12 cellular contexts compared by ENCODE assay signal in the genomic region with DNA sequence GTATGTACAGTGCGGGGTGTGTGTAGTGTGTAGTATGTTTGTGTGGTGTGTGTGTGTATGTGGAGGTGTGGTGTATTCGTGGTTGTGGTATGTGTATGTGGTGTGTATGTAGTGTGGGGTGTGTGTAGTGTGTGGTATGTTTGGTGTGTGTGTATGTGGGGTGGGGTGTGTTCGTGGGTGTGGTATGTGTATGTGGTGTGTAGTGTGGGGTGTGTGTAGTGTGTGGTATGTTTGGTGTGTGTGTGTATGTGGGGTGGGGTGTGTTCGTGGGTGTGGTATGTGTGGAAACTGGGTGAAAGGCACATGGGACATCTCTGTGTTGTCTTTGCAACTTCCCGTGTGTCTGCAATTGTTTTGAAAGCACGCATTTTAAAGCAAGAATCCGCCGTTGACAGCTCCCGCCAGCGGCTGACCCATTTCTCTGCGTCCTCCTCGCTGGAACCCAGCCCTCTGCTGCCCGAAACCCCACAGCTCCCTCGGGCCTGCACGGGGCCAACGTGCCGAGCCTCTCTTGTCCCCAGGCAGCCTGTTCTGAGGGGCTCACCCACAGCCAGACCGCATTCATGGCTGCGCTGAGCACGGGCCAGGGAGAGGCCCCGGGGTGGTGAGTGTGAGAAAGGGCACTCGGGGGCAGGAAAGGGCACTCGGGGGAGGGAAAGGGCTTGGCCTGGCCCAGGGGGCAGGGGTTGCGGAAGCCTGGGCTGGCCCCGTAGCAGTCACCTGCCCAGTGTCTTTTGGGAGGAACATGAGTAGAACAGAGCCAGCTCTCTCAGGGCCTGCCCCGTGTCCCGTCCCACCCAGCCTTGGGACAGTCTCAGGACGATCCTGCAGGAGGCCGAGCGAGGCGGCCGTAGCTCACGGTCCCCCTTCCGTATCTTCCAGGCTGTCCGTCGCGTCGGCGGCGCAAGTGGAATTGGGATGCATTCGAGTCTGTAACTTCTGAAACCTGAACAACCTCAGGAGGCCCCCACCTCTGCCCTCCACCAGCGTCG.
DNase-seq lines count a peak whose midpoint lies in the region; ATAC-seq and TF ChIP-seq lines count a peak whose summit lies in the region.
"Had no signal": no experiment of that assay in that cellular context is flagged by ENCODE, and none has a peak within 500 bp of the region (broad histone marks: within the 10 kb centered on the region; RNA-seq: fewer than 3 reads in every experiment).

No MANE protein-coding gene starts in this region.

- no TSS peak for BruUV-seq in A673 (replicated peaks; lab: Mats Ljungman, UMichigan)

- H3K4me1 Mint-ChIP-seq in neural crest cell (peaks cover 13% of the 10 kb centered on the region), mesothelial cell of epicardium (peaks cover 11% of the 10 kb centered on the region)
- H3K4me1 Mint-ChIP-seq: activated naive CD4-positive, alpha-beta T cell treated with anti-CD3 and anti-CD28 coated beads, Interleukin-2, amount 50 U/mL, for 24 hours had no signal

- TF ChIP-seq CTCF in A673 (conservative IDR thresholded peaks at IDR 0.05; ENCODE audit: low read depth, low read length) (no peak), RWPE2 (IDR thresholded peaks at IDR 0.05; ENCODE audit: poor library complexity, severe bottlenecking) (no peak), foreskin keratinocyte (conservative IDR thresholded peaks at IDR 0.05) (no peak), neural crest cell (conservative IDR thresholded peaks at IDR 0.05) (no peak), mesothelial cell of epicardium (IDR thresholded peaks at IDR 0.05; ENCODE audit: unreplicated experiment) (no peak)

- H3K36me3 ChIP-seq in A673 (ENCODE audit: insufficient read depth, low read length, poor library complexity, severe bottlenecking) = no peaks in the 10 kb centered on the region
- no peaks in the 10 kb centered on the region; the same call in 1 of the 2 replicates for H3K36me3 ChIP-seq in RWPE2 (ENCODE audit: low read depth)

- POLR2A ChIA-PET in A673 (lab: Charles Lee; ENCODE audit: low non-redundant PET) = no interaction called here

- H3K9me3 ChIP-seq in A673 (ENCODE audit: low read depth, low read length, poor library complexity, severe bottlenecking) = no peaks in the 10 kb centered on the region
- no peaks in the 10 kb centered on the region for H3K9me3 ChIP-seq in RWPE2 (ENCODE audit: severe bottlenecking)

- no peak overlapping the region for H3K27ac Mint-ChIP-seq in neural crest cell (ENCODE audit: unreplicated experiment)
- no peak overlapping the region for H3K27ac Mint-ChIP-seq in mesothelial cell of epicardium
- H3K27ac Mint-ChIP-seq: activated naive CD4-positive, alpha-beta T cell treated with anti-CD3 and anti-CD28 coated beads, Interleukin-2, amount 50 U/mL, for 24 hours had no signal

- intact Hi-C loops in A673 (cut with micrococcal nuclease; ENCODE audit: unreplicated experiment) = no loop called here

- H3K27me3 Mint-ChIP-seq in neural crest cell (ENCODE audit: low read depth) (no peaks in the 10 kb centered on the region), mesothelial cell of epicardium (ENCODE audit: low read depth) (no peaks in the 10 kb centered on the region)

- no peaks in the 10 kb centered on the region for H3K4me1 ChIP-seq in A673 (ENCODE audit: insufficient read depth, low read length, poor library complexity, severe bottlenecking)
- H3K4me1 ChIP-seq in RWPE2 (ENCODE audit: insufficient read depth, poor library complexity, severe bottlenecking) = peaks cover 12% of the 10 kb centered on the region
- H3K4me1 ChIP-seq in foreskin keratinocyte = no peaks in the 10 kb centered on the region

- no peaks in the 10 kb centered on the region for H3K27me3 ChIP-seq in A673 (replicated peaks; ENCODE audit: insufficient read depth, low read depth, low read length, poor library complexity)
- H3K27me3 ChIP-seq in RWPE2 (ENCODE audit: insufficient read depth, poor library complexity, severe bottlenecking) = no peaks in the 10 kb centered on the region
- H3K27me3 ChIP-seq in foreskin keratinocyte = no peaks in the 10 kb centered on the region

- DNase-seq in A673 (ENCODE audit: low spot score) (peak; percentile 6), RWPE2 (ENCODE audit: low spot score) (no peak), foreskin keratinocyte (no peak), neural crest cell (ENCODE audit: low read depth, low spot score) (peak; percentile 20), mesothelial cell of epicardium (ENCODE audit: low spot score in 2 of 2, unreplicated experiment in 2 of 2) (no peak), germinal center (ENCODE audit: low spot score) (no peak), amniotic stem cell (lab: John Stamatoyannopoulos, UW) (no peak)
- DNase-seq: NCI-H1436 treated with DMSO at 0.1 percent for 48 hours had no signal

- H3K4me3 ChIP-seq in A673 (ENCODE audit: low read depth, low read length, poor library complexity, severe bottlenecking) (no peak overlapping the region), RWPE2 (ENCODE audit: severe bottlenecking) (no peak overlapping the region)

- H3K4me3 Mint-ChIP-seq in neural crest cell = no peak overlapping the region
- H3K4me3 Mint-ChIP-seq in mesothelial cell of epicardium = no peak overlapping the region
- H3K4me3 Mint-ChIP-seq: activated naive CD4-positive, alpha-beta T cell treated with anti-CD3 and anti-CD28 coated beads, Interleukin-2, amount 50 U/mL, for 24 hours had no signal

- CTCF ChIA-PET in A673 (lab: Charles Lee) = no interaction called here

- H3K9me3 Mint-ChIP-seq in neural crest cell = no peaks in the 10 kb centered on the region
- no peaks in the 10 kb centered on the region for H3K9me3 Mint-ChIP-seq in mesothelial cell of epicardium
- H3K9me3 Mint-ChIP-seq: activated naive CD4-positive, alpha-beta T cell treated with anti-CD3 and anti-CD28 coated beads, Interleukin-2, amount 50 U/mL, for 24 hours had no signal

- H3K27ac ChIP-seq in A673 (ENCODE audit: low read depth, low read length, poor library complexity, severe bottlenecking) (no peak overlapping the region), RWPE2 (ENCODE audit: poor library complexity, severe bottlenecking) (peak overlapping the region; percentile 59), foreskin keratinocyte (no peak overlapping the region)
- H3K27ac ChIP-seq: epithelial cell of prostate, HL-60 had no signal

- ATAC-seq in RWPE2 (ENCODE audit: low read depth) (no peak), foreskin keratinocyte (peak; percentile 20), HG03442 (IDR thresholded peaks at IDR 0.05; ENCODE audit: unreplicated experiment) (no peak)

- H3K36me3 Mint-ChIP-seq in neural crest cell (ENCODE audit: low read depth) (no peaks in the 10 kb centered on the region), mesothelial cell of epicardium (no peaks in the 10 kb centered on the region)
- H3K36me3 Mint-ChIP-seq: activated naive CD4-positive, alpha-beta T cell treated with anti-CD3 and anti-CD28 coated beads, Interleukin-2, amount 50 U/mL, for 24 hours had no signal

Comparison
In these comparisons a context has a peak if more than half of its experiments do, and no peak if none do; other contexts are left out.
1. DNase-seq: peak in A673 (single experiment) and neural crest cell (single experiment); none in RWPE2 (single experiment), foreskin keratinocyte (0 of 2), mesothelial cell of epicardium (0 of 2), germinal center (single experiment) and amniotic stem cell (single experiment).